8 cellular contexts compared by ENCODE assay signal in the genomic region with DNA sequence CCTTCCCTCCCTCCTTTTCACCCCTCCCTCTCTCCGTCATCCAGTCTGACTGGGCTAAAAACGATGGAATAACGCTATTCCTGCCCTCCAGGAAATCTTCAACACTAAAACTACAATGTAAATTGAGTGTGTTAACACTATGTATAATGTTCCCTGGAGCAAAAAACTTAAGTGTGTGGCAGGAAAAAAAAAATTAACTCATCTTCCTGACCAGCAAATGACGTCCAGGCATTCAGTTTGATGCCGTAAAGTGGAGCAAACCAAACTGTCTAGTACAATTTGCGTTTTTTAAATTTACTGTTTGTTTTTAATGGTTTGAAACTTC. TPM values are rescaled to one million over a fixed set of nuclear protein-coding genes. Genes with fewer than 3 reads are reported as not detected.
DNase-seq lines count a peak whose midpoint lies in the region; ATAC-seq and TF ChIP-seq lines count a peak whose summit lies in the region.

No MANE protein-coding gene starts in this region.

- TF ChIP-seq CTCF in GM23338 (conservative IDR thresholded peaks at IDR 0.05; ENCODE audit: low read depth in 2 of 2): no peak
- TF ChIP-seq CTCF in fibroblast of villous mesenchyme (IDR thresholded peaks at IDR 0.05; ENCODE audit: insufficient read depth, low read depth, low read length): no peak
- TF ChIP-seq CTCF in sigmoid colon (IDR thresholded peaks at IDR 0.05): no peak

- H3K4me1 ChIP-seq in GM23338 (ENCODE audit: insufficient read depth) (peaks cover 12% of the 10 kb centered on the region; the same call in 1 of the 2 replicates), sigmoid colon (peaks cover 0 to 36% (median 24%) of the 10 kb centered on the region in 4 donors)

- peak overlapping the region; percentile 81 for H3K4me2 ChIP-seq in GM23338

- no peaks in the 10 kb centered on the region for H3K9me2 ChIP-seq in GM23338 (ENCODE audit: insufficient read depth)

- no peaks in the 10 kb centered on the region for H3K27me3 ChIP-seq in GM23338 (ENCODE audit: insufficient read depth)
- no peaks in the 10 kb centered on the region for H3K27me3 ChIP-seq in sigmoid colon

- H3K27me3 Mint-ChIP-seq in GM23338 (ENCODE audit: insufficient read depth, low read depth, poor library complexity) (peaks cover 7% of the 10 kb centered on the region), T-helper 17 cell (no peaks in the 10 kb centered on the region)

- peaks cover 13% of the 10 kb centered on the region for H3K4me1 Mint-ChIP-seq in GM23338
- H3K4me1 Mint-ChIP-seq in T-helper 17 cell: peaks cover 57% of the 10 kb centered on the region

- no peak for TF ChIP-seq POLR2A in sigmoid colon (IDR thresholded peaks at IDR 0.05)

- H3K36me3 ChIP-seq in GM23338 (ENCODE audit: insufficient read depth) (0 out of 2 replicates have a peak, but pooled peaks cover 2% of the 10 kb centered on the region), sigmoid colon (no peaks in the 10 kb centered on the region)

- H3K27ac ChIP-seq in GM23338 (ENCODE audit: low read depth) (no peak overlapping the region), sigmoid colon (peak overlapping the region; percentile 81 to 93 (median 88))

- intact Hi-C loops in sigmoid colon (cut with DNase I): loop anchor here (10.0 kb wide), 1 partner anchor 313 kb away; a partner anchor contains a TSS

- peaks cover 43% of the 10 kb centered on the region for H3K79me2 ChIP-seq in GM23338 (replicated peaks; ENCODE audit: insufficient read depth)

- H3F3A ChIP-seq in GM23338 (replicated peaks; ENCODE audit: low read depth): no peaks in the 10 kb centered on the region

- peak overlapping the region; percentile 81 for H3K4me3 ChIP-seq in GM23338
- peak overlapping the region; percentile 93 for H3K4me3 ChIP-seq in fibroblast of villous mesenchyme (ENCODE audit: low read depth, low read length)
- peak overlapping the region; percentile 67 to 98 (median 86) for H3K4me3 ChIP-seq in sigmoid colon

- H3K9me3 ChIP-seq in T-helper 17 cell (ENCODE audit: control insufficient read depth, low read length, poor library complexity, severe bottlenecking): no peaks in the 10 kb centered on the region
- no peaks in the 10 kb centered on the region for H3K9me3 ChIP-seq in sigmoid colon

- ATAC-seq in GM23338: no peak
- ATAC-seq in T-helper 17 cell: no peak

- peak overlapping the region; percentile 89 for H2AFZ ChIP-seq in GM23338

- 26 to 58% methylated on average over 6 of the region's 6 CpGs for WGBS in sigmoid colon, 2 donors

- H4K20me1 ChIP-seq in GM23338 (replicated peaks; ENCODE audit: insufficient read depth): peaks cover 15% of the 10 kb centered on the region; the same call in 1 of the 2 replicates

- DNase-seq in GM23338 (ENCODE audit: low spot score): no peak
- DNase-seq in T-helper 17 cell: no peak
- no peak for DNase-seq in fibroblast of villous mesenchyme (ENCODE audit: low read depth)
- no peak for DNase-seq in sigmoid colon
- DNase-seq in iPS-NIHi7 (ENCODE audit: extremely low spot score): no peak
- no peak for DNase-seq in NCI-H1417 (lab: John Stamatoyannopoulos, UW)
- DNase-seq in retina: no peak
- DNase-seq in SKM-1 (lab: John Stamatoyannopoulos, UW; ENCODE audit: unreplicated experiment): no peak

- no peak for TF ChIP-seq EP300 in sigmoid colon (IDR thresholded peaks at IDR 0.05)

- H3K36me3 Mint-ChIP-seq in GM23338 (ENCODE audit: low read depth): peaks cover 1% of the 10 kb centered on the region; the same call in 2 of the 3 replicates
- H3K36me3 Mint-ChIP-seq in T-helper 17 cell (ENCODE audit: low read depth): peaks cover 3% of the 10 kb centered on the region

- no peaks in the 10 kb centered on the region; the same call in 2 of the 3 replicates for H3K9me3 Mint-ChIP-seq in GM23338

- no peak overlapping the region for H3K27ac Mint-ChIP-seq in GM23338
- H3K27ac Mint-ChIP-seq in T-helper 17 cell: peak overlapping the region; percentile 94

- peak overlapping the region; percentile 98 for H3K4me3 Mint-ChIP-seq in GM23338
- peak overlapping the region; percentile 89 for H3K4me3 Mint-ChIP-seq in T-helper 17 cell

TF ChIP-seq in GM23338, 12 proteins besides CTCF, POLR2A, EP300 and RAD21 (continues in another document):
- TF ChIP-seq NANOG (IDR thresholded peaks at IDR 0.05; ENCODE audit: borderline replicate concordance) (no peak), JUNB (IDR thresholded peaks at IDR 0.05; ENCODE audit: unreplicated experiment) (no peak), CREB1 (CRISPR knock-in tag; IDR thresholded peaks at IDR 0.05; ENCODE audit: low read depth) (no peak), ZNF331 (CRISPR knock-in tag; IDR thresholded peaks at IDR 0.05; ENCODE audit: low read depth) (no peak), STAT1 (IDR thresholded peaks at IDR 0.05; ENCODE audit: unreplicated experiment) (no peak), EZH2 (IDR thresholded peaks at IDR 0.05; ENCODE audit: low read depth, unreplicated experiment) (no peak)
- TF ChIP-seq, protein P1, sequence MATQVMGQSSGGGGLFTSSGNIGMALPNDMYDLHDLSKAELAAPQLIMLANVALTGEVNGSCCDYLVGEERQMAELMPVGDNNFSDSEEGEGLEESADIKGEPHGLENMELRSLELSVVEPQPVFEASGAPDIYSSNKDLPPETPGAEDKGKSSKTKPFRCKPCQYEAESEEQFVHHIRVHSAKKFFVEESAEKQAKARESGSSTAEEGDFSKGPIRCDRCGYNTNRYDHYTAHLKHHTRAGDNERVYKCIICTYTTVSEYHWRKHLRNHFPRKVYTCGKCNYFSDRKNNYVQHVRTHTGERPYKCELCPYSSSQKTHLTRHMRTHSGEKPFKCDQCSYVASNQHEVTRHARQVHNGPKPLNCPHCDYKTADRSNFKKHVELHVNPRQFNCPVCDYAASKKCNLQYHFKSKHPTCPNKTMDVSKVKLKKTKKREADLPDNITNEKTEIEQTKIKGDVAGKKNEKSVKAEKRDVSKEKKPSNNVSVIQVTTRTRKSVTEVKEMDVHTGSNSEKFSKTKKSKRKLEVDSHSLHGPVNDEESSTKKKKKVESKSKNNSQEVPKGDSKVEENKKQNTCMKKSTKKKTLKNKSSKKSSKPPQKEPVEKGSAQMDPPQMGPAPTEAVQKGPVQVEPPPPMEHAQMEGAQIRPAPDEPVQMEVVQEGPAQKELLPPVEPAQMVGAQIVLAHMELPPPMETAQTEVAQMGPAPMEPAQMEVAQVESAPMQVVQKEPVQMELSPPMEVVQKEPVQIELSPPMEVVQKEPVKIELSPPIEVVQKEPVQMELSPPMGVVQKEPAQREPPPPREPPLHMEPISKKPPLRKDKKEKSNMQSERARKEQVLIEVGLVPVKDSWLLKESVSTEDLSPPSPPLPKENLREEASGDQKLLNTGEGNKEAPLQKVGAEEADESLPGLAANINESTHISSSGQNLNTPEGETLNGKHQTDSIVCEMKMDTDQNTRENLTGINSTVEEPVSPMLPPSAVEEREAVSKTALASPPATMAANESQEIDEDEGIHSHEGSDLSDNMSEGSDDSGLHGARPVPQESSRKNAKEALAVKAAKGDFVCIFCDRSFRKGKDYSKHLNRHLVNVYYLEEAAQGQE (IDR thresholded peaks at IDR 0.05; ENCODE audit: unreplicated experiment): no peak
- TF ChIP-seq, protein P2, sequence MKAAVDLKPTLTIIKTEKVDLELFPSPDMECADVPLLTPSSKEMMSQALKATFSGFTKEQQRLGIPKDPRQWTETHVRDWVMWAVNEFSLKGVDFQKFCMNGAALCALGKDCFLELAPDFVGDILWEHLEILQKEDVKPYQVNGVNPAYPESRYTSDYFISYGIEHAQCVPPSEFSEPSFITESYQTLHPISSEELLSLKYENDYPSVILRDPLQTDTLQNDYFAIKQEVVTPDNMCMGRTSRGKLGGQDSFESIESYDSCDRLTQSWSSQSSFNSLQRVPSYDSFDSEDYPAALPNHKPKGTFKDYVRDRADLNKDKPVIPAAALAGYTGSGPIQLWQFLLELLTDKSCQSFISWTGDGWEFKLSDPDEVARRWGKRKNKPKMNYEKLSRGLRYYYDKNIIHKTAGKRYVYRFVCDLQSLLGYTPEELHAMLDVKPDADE (IDR thresholded peaks at IDR 0.05): no peak

RNA-seq across cellular contexts. Expression of a gene that starts 0.5 kb away (rescaled TPM):
- 90.3 and 100 TPM in 2 replicates for total RNA-seq in GM23338 (2014; rRNA removed; shearing (Covaris generic))
- polyA plus RNA-seq in GM23338 (2016; fragmentation: Nextera tagmentation; extraction: Ambion mirVana) (83.7 and 87.7 TPM in 2 replicates), sigmoid colon (10 to 100 TPM; 65.5 to 95.7 (median 86.2) TPM)
- total RNA-seq in T-helper 17 cell (100 to 1,000 TPM; 104 to 193 TPM), fibroblast of villous mesenchyme (138 and 158 TPM in 2 replicates), sigmoid colon (10 to 100 TPM; 74.4 to 96.7 (median 78.4) TPM)
